ENCODE assay signal across 16 cellular contexts in genomic region chr2:184444623-184445223, GRCh38.
DNase-seq lines count a peak whose midpoint lies in the region; ATAC-seq, FAIRE-seq and TF ChIP-seq lines count a peak whose summit lies in the region.
"Had no signal": no experiment of that assay in that cellular context is flagged by ENCODE, and none has a peak within 500 bp of the region (broad histone marks: within the 10 kb centered on the region; RNA-seq: fewer than 3 reads in every experiment).

No MANE protein-coding gene starts in this region.

- intact Hi-C loops in activated CD4-positive, alpha-beta memory T cell treated with anti-CD3 and anti-CD28 coated beads for 36 hours (cut with micrococcal nuclease) = no loop called here

- H4K20me1 ChIP-seq in MM.1S (ENCODE audit: insufficient read depth, low read length) = no peaks in the 10 kb centered on the region

- no peak overlapping the region for H3K27ac Mint-ChIP-seq in activated CD4-positive, alpha-beta memory T cell treated with anti-CD3 and anti-CD28 coated beads for 36 hours
- H3K27ac Mint-ChIP-seq: activated T-helper 2 cell treated with anti-CD3 and anti-CD28 coated beads, Interferon-gamma antibody, Interleukin-2, Interleukin-4, amounts not matched to agents 10 μg/mL and 5 μg/mL and 100 μg/mL, durations not matched to agents 14 hours and 24 hours and 36 hours; naive thymus-derived CD8-positive, alpha-beta T cell had no signal

- H3K36me3 Mint-ChIP-seq in activated CD4-positive, alpha-beta memory T cell treated with anti-CD3 and anti-CD28 coated beads for 36 hours = no peaks in the 10 kb centered on the region
- H3K36me3 Mint-ChIP-seq: naive thymus-derived CD8-positive, alpha-beta T cell had no signal

- peak overlapping the region; percentile 93 for H3K27ac ChIP-seq in MM.1S (ENCODE audit: low read length)
- H3K27ac ChIP-seq in small intestine (ENCODE audit: low read depth in 1 of 2, low read length in 1 of 2) = no peak overlapping the region
- H3K27ac ChIP-seq: left lung, RWPE1 had no signal

- DNase-seq in MM.1S (peak; percentile 55), NCI-H748 (lab: John Stamatoyannopoulos, UW; ENCODE audit: unreplicated experiment) (no peak), NCI-H1092 treated with DMSO at 0.1 percent for 48 hours (lab: John Stamatoyannopoulos, UW) (no peak), small intestine (no peak)
- no peak for DNase-seq in activated CD4-positive, alpha-beta memory T cell treated with anti-CD3 and anti-CD28 coated beads for 36 hours
- DNase-seq: dermis blood vessel endothelial cell; DMS153; left lung; naive thymus-derived CD8-positive, alpha-beta T cell; NCI-H1436; T-helper 2 cell had no signal

- CTCF ChIA-PET in activated CD4-positive, alpha-beta memory T cell treated with anti-CD3 and anti-CD28 coated beads for 36 hours (lab: Charles Lee) = no interaction called here

- no peak overlapping the region for H3K4me3 Mint-ChIP-seq in activated CD4-positive, alpha-beta memory T cell treated with anti-CD3 and anti-CD28 coated beads for 36 hours
- H3K4me3 Mint-ChIP-seq: naive thymus-derived CD8-positive, alpha-beta T cell had no signal

- no peaks in the 10 kb centered on the region for H3K27me3 Mint-ChIP-seq in activated CD4-positive, alpha-beta memory T cell treated with anti-CD3 and anti-CD28 coated beads for 36 hours
- H3K27me3 Mint-ChIP-seq: naive thymus-derived CD8-positive, alpha-beta T cell had no signal

- no peaks in the 10 kb centered on the region for H3K4me1 Mint-ChIP-seq in activated CD4-positive, alpha-beta memory T cell treated with anti-CD3 and anti-CD28 coated beads for 36 hours (ENCODE audit: low read depth)
- H3K4me1 Mint-ChIP-seq: naive thymus-derived CD8-positive, alpha-beta T cell had no signal

- ATAC-seq in GM18858 (IDR thresholded peaks at IDR 0.05; ENCODE audit: unreplicated experiment) (peak; percentile 22), GM21367 (IDR thresholded peaks at IDR 0.05; ENCODE audit: unreplicated experiment) (peak; percentile 35), HG02884 (IDR thresholded peaks at IDR 0.05; ENCODE audit: unreplicated experiment) (peak; percentile 34)
- ATAC-seq: left lung; naive thymus-derived CD8-positive, alpha-beta T cell had no signal

- H3K9me3 ChIP-seq in MM.1S (replicated peaks; ENCODE audit: insufficient read depth, low read length) (no peaks in the 10 kb centered on the region), small intestine (ENCODE audit: control insufficient read depth, low read depth) (no peaks in the 10 kb centered on the region)
- H3K9me3 ChIP-seq: left lung had no signal

- H3K9me3 Mint-ChIP-seq in activated CD4-positive, alpha-beta memory T cell treated with anti-CD3 and anti-CD28 coated beads for 36 hours = peaks cover 2% of the 10 kb centered on the region

- peak overlapping the region; percentile 83 for H3K4me2 ChIP-seq in MM.1S (ENCODE audit: low read depth, low read length)

- no peak for FAIRE-seq in small intestine (lab: Jason Lieb, UNC)

- H3K4me1 ChIP-seq in MM.1S (ENCODE audit: low read length) = peaks cover 37% of the 10 kb centered on the region
- H3K4me1 ChIP-seq in small intestine (ENCODE audit: control insufficient read depth in 2 of 2, insufficient read depth in 1 of 2, low read depth in 1 of 2, low read length in 1 of 2) = no peaks in the 10 kb centered on the region
- H3K4me1 ChIP-seq: left lung had no signal

- H2AFZ ChIP-seq in MM.1S (ENCODE audit: low read length) = peak overlapping the region; percentile 69

- H3K4me3 ChIP-seq in MM.1S (ENCODE audit: low read length) = peak overlapping the region; percentile 27; the same call in 1 of the 2 replicates
- H3K4me3 ChIP-seq in small intestine (ENCODE audit: low read depth in 1 of 2, low read length in 2 of 2) = no peak overlapping the region
- H3K4me3 ChIP-seq: left lung had no signal

- peak overlapping the region; percentile 39; the same call in 1 of the 2 replicates for H3K9ac ChIP-seq in MM.1S (ENCODE audit: low read length)

- POLR2A ChIA-PET in activated CD4-positive, alpha-beta memory T cell treated with anti-CD3 and anti-CD28 coated beads for 36 hours (lab: Charles Lee) = no interaction called here

- no peaks in the 10 kb centered on the region for H3K9me2 ChIP-seq in MM.1S (replicated peaks; ENCODE audit: insufficient read depth, low read length)

- H3K36me3 ChIP-seq in MM.1S (replicated peaks; ENCODE audit: insufficient read depth, low read length) (no peaks in the 10 kb centered on the region), small intestine (ENCODE audit: control insufficient read depth in 2 of 2, insufficient read depth in 2 of 2, low read length in 2 of 2) (no peaks in the 10 kb centered on the region)
- H3K36me3 ChIP-seq: left lung had no signal

- H3K79me2 ChIP-seq in MM.1S (ENCODE audit: low read length) = no peaks in the 10 kb centered on the region

- no peak for TF ChIP-seq CTCF in MM.1S (IDR thresholded peaks at IDR 0.05; ENCODE audit: low read length)

- H3K27me3 ChIP-seq in MM.1S (replicated peaks; ENCODE audit: insufficient read depth, low read length) (no peaks in the 10 kb centered on the region), small intestine (ENCODE audit: control insufficient read depth in 2 of 2, insufficient read depth in 2 of 2, low read length in 2 of 2) (no peaks in the 10 kb centered on the region)
- H3K27me3 ChIP-seq: left lung had no signal

- H3F3A ChIP-seq in MM.1S (ENCODE audit: insufficient read depth, low read length) = peaks cover 22% of the 10 kb centered on the region

- 78 to 84% (median 81%) methylated on average over 4 of the region's 4 CpGs for WGBS in small intestine, 3 donors
